31 cellular contexts compared by ENCODE assay signal in genomic region chr15:71110800-71111565, GRCh38. TPM values are rescaled to one million over a fixed set of nuclear protein-coding genes. Genes with fewer than 3 reads are reported as not detected.
DNase-seq lines count a peak whose midpoint lies in the region; ATAC-seq and TF ChIP-seq lines count a peak whose summit lies in the region.
"Had no signal": no experiment of that assay in that cellular context is flagged by ENCODE, and none has a peak within 500 bp of the region (broad histone marks: within the 10 kb centered on the region; RNA-seq: fewer than 3 reads in every experiment).

No MANE protein-coding gene starts in this region.

- no peaks in the 10 kb centered on the region for H3K36me3 ChIP-seq in mesendoderm (ENCODE audit: control insufficient read depth, insufficient read depth, low read length)
- H3K36me3 ChIP-seq in aorta (ENCODE audit: control insufficient read depth in 1 of 2, insufficient read depth in 2 of 2, low read length in 1 of 2), result no peaks in the 10 kb centered on the region
- no peaks in the 10 kb centered on the region for H3K36me3 ChIP-seq in right atrium auricular region
- no peaks in the 10 kb centered on the region for H3K36me3 ChIP-seq in thyroid gland
- H3K36me3 ChIP-seq: HAP-1, stomach, transverse colon had no signal

- POLR2A ChIA-PET in activated CD4-positive, alpha-beta memory T cell treated with anti-CD3 and anti-CD28 coated beads, Interleukin-2, amount 10 ng/mL, durations not matched to agents 7 days and 5 days (lab: Charles Lee), result no interaction called here

- no peak for ATAC-seq in aorta (ENCODE audit: low FRiP score)
- ATAC-seq: activated CD8-positive, alpha-beta T cell treated with anti-CD3 and anti-CD28 coated beads for 36 hours; activated naive CD4-positive, alpha-beta T cell treated with anti-CD3 and anti-CD28 coated beads, Interleukin-2, amount 50 U/mL, for 72 hours; GM12878; left lobe of liver; natural killer cell; T-helper 17 cell had no signal

- no peak overlapping the region for H2AK5ac ChIP-seq in mesendoderm (ENCODE audit: low read length)

- H2BK5ac ChIP-seq in mesendoderm (ENCODE audit: low read length), result no peak overlapping the region

- intact Hi-C loops in aorta (cut with DNase I) (loop anchor here in 1 of 2 donors (10.0 kb wide), 1 partner anchor 224 kb away; no protein-coding TSS in a partner anchor), thyroid gland (cut with DNase I) (no loop called here)

- no peaks in the 10 kb centered on the region for H3K9me3 Mint-ChIP-seq in HFFc6
- H3K9me3 Mint-ChIP-seq in activated CD4-positive, alpha-beta memory T cell treated with anti-CD3 and anti-CD28 coated beads, Interleukin-2, amount 10 ng/mL, durations not matched to agents 7 days and 5 days, result no peaks in the 10 kb centered on the region
- H3K9me3 Mint-ChIP-seq: activated CD8-positive, alpha-beta T cell treated with anti-CD3 and anti-CD28 coated beads for 36 hours; activated T-helper 2 cell treated with anti-CD3 and anti-CD28 coated beads, Interferon-gamma antibody, Interleukin-2, Interleukin-4, amounts not matched to agents 10 μg/mL and 5 μg/mL and 100 μg/mL, durations not matched to agents 14 hours and 24 hours and 36 hours; natural killer cell had no signal

- no peak overlapping the region for H3K4me3 ChIP-seq in mesendoderm (ENCODE audit: low read length)
- no peak overlapping the region for H3K4me3 ChIP-seq in aorta (ENCODE audit: low read length in 2 of 2)
- H3K4me3 ChIP-seq in right atrium auricular region, result no peak overlapping the region
- H3K4me3 ChIP-seq in thyroid gland (replicated peaks in 1 of 3), result no peak overlapping the region
- H3K4me3 ChIP-seq: GM12878, HAP-1, stomach, transverse colon had no signal

- H3K4me1 ChIP-seq in mesendoderm (ENCODE audit: control insufficient read depth, low read depth, low read length) (no peaks in the 10 kb centered on the region), aorta (ENCODE audit: control insufficient read depth in 1 of 2, insufficient read depth in 2 of 2, low read length in 2 of 2) (no peaks in the 10 kb centered on the region), right atrium auricular region (peaks cover 0 to 8% of the 10 kb centered on the region in 2 donors), thyroid gland (peaks cover 0 to 13% of the 10 kb centered on the region in 2 donors)

- H3K23ac ChIP-seq in mesendoderm (ENCODE audit: low read length), result no peak overlapping the region

- no peak for TF ChIP-seq POLR2A in thyroid gland (IDR thresholded peaks at IDR 0.05)

- H3K4ac ChIP-seq in mesendoderm (ENCODE audit: low read depth, low read length), result no peak overlapping the region

- peaks cover 69% of the 10 kb centered on the region for H3K4me1 Mint-ChIP-seq in HFFc6 (ENCODE audit: low read depth)
- H3K4me1 Mint-ChIP-seq in activated CD4-positive, alpha-beta memory T cell treated with anti-CD3 and anti-CD28 coated beads, Interleukin-2, amount 10 ng/mL, durations not matched to agents 7 days and 5 days, result peaks cover 5% of the 10 kb centered on the region

- no peak overlapping the region for H2BK15ac ChIP-seq in mesendoderm (replicated peaks; ENCODE audit: low read depth)

- H3K18ac ChIP-seq in mesendoderm (ENCODE audit: low read length), result no peak overlapping the region

- no peaks in the 10 kb centered on the region for H3K79me1 ChIP-seq in mesendoderm (ENCODE audit: low read length)

- H4K5ac ChIP-seq in mesendoderm (ENCODE audit: low read length), result no peak overlapping the region

- no peak for DNase-seq in HFFc6
- DNase-seq in RPMI7951 (ENCODE audit: low read depth), result peak; percentile 87
- peak; percentile 51 for DNase-seq in mesendoderm
- no peak for DNase-seq in aorta
- no peak for DNase-seq in right atrium auricular region (ENCODE audit: low spot score)
- no peak for DNase-seq in activated CD4-positive, alpha-beta memory T cell treated with anti-CD3 and anti-CD28 coated beads, Interleukin-2, amount 10 ng/mL, durations not matched to agents 7 days and 5 days
- DNase-seq in thyroid gland, result no peak
- DNase-seq: activated CD4-positive, alpha-beta T cell treated with anti-CD3 and anti-CD28 coated beads for 1 hour; activated CD8-positive, alpha-beta T cell treated with anti-CD3 and anti-CD28 coated beads for 36 hours; Calu3; dermis blood vessel endothelial cell; DND-41; hypothalamus; immature natural killer cell; natural killer cell; NCI-H1417 treated with DMSO at 0.1 percent for 48 hours; NCI-H2081 treated with DMSO at 0.1 percent for 48 hours; NCI-H345; NCI-H748 treated with DMSO at 0.1 percent for 48 hours; small intestine; stimulated activated CD4-positive, alpha-beta T cell treated with anti-CD3 and anti-CD28 coated beads, Interleukin-1b, Interleukin-23, amount 100 ng/mL, for 48 hours; stomach; T-helper 17 cell; transverse colon had no signal

- H3K56ac ChIP-seq in mesendoderm (ENCODE audit: low read length), result no peak overlapping the region

- H4K8ac ChIP-seq in mesendoderm (ENCODE audit: low read depth, low read length), result no peak overlapping the region

- no peaks in the 10 kb centered on the region for H3K36me3 Mint-ChIP-seq in HFFc6 (ENCODE audit: low read depth)
- no peaks in the 10 kb centered on the region for H3K36me3 Mint-ChIP-seq in activated CD4-positive, alpha-beta memory T cell treated with anti-CD3 and anti-CD28 coated beads, Interleukin-2, amount 10 ng/mL, durations not matched to agents 7 days and 5 days (ENCODE audit: low read depth)
- H3K36me3 Mint-ChIP-seq: activated naive CD4-positive, alpha-beta T cell treated with anti-CD3 and anti-CD28 coated beads, Interleukin-2, amount 50 U/mL, for 72 hours; CD14-positive monocyte; immature natural killer cell; natural killer cell had no signal

- H3K4me2 ChIP-seq in mesendoderm (ENCODE audit: low read length), result no peak overlapping the region

- H3K27ac Mint-ChIP-seq in HFFc6, result peak overlapping the region; percentile 59
- H3K27ac Mint-ChIP-seq in activated CD4-positive, alpha-beta memory T cell treated with anti-CD3 and anti-CD28 coated beads, Interleukin-2, amount 10 ng/mL, durations not matched to agents 7 days and 5 days, result no peak overlapping the region
- H3K27ac Mint-ChIP-seq: activated CD8-positive, alpha-beta T cell treated with anti-CD3 and anti-CD28 coated beads for 36 hours; activated naive CD4-positive, alpha-beta T cell treated with anti-CD3 and anti-CD28 coated beads, Interleukin-2, amount 50 U/mL, for 72 hours; activated T-helper 2 cell treated with anti-CD3 and anti-CD28 coated beads, Interferon-gamma antibody, Interleukin-2, Interleukin-4, amounts not matched to agents 10 μg/mL and 5 μg/mL and 100 μg/mL, durations not matched to agents 14 hours and 24 hours and 36 hours; CD14-positive monocyte; immature natural killer cell; natural killer cell; T-helper 17 cell had no signal

- H3K4me3 Mint-ChIP-seq in HFFc6, result peak overlapping the region; percentile 21
- no peak overlapping the region for H3K4me3 Mint-ChIP-seq in activated CD4-positive, alpha-beta memory T cell treated with anti-CD3 and anti-CD28 coated beads, Interleukin-2, amount 10 ng/mL, durations not matched to agents 7 days and 5 days
- H3K4me3 Mint-ChIP-seq: activated CD8-positive, alpha-beta T cell treated with anti-CD3 and anti-CD28 coated beads for 36 hours; immature natural killer cell; natural killer cell; T-helper 17 cell had no signal

- H3K79me2 ChIP-seq in mesendoderm (ENCODE audit: control insufficient read depth, insufficient read depth, low read length), result no peaks in the 10 kb centered on the region

- H3K9ac ChIP-seq in mesendoderm (ENCODE audit: low read length), result no peak overlapping the region

- CTCF ChIA-PET in activated CD4-positive, alpha-beta memory T cell treated with anti-CD3 and anti-CD28 coated beads, Interleukin-2, amount 10 ng/mL, durations not matched to agents 7 days and 5 days (lab: Charles Lee), result no interaction called here

- H3K27me3 Mint-ChIP-seq in HFFc6 (ENCODE audit: insufficient read depth), result peaks cover 4% of the 10 kb centered on the region; the same call in 1 of the 2 replicates
- peaks cover 9% of the 10 kb centered on the region for H3K27me3 Mint-ChIP-seq in activated CD4-positive, alpha-beta memory T cell treated with anti-CD3 and anti-CD28 coated beads, Interleukin-2, amount 10 ng/mL, durations not matched to agents 7 days and 5 days

- WGBS in mesendoderm (ENCODE audit: extremely low coverage, insufficient coverage, low lambda C conversion rate), result no CpG with 5 or more reads among the region's 10 CpGs
- WGBS in aorta, 2 donors, result 95% methylated on average over 10 of the region's 10 CpGs
- 92 to 95% methylated on average over 10 of the region's 10 CpGs for WGBS in thyroid gland, 2 donors

- no peak overlapping the region for H2BK120ac ChIP-seq in mesendoderm (ENCODE audit: low read depth, low read length)

- H3K27ac ChIP-seq in mesendoderm (ENCODE audit: low read depth, low read length) (no peak overlapping the region), aorta (ENCODE audit: low read depth in 1 of 2, low read length in 2 of 2) (peak overlapping the region; percentile 3 to 6), right atrium auricular region (no peak overlapping the region), thyroid gland (no peak overlapping the region)
- H3K27ac ChIP-seq: RWPE1, transverse colon had no signal

- H3K9me3 ChIP-seq in aorta (ENCODE audit: control insufficient read depth, low read length), result no peaks in the 10 kb centered on the region
- no peaks in the 10 kb centered on the region for H3K9me3 ChIP-seq in right atrium auricular region
- H3K9me3 ChIP-seq in thyroid gland, result no peaks in the 10 kb centered on the region
- H3K9me3 ChIP-seq: HAP-1, stomach, transverse colon had no signal

- H3K27me3 ChIP-seq in mesendoderm (ENCODE audit: insufficient read depth, low read length, poor library complexity), result no peaks in the 10 kb centered on the region
- H3K27me3 ChIP-seq in aorta (ENCODE audit: control insufficient read depth in 1 of 2, insufficient read depth in 2 of 2, low read length in 1 of 2), result no peaks in the 10 kb centered on the region
- H3K27me3 ChIP-seq in right atrium auricular region, result no peaks in the 10 kb centered on the region
- no peaks in the 10 kb centered on the region for H3K27me3 ChIP-seq in thyroid gland
- H3K27me3 ChIP-seq: transverse colon had no signal

- TF ChIP-seq CTCF in HFFc6 (IDR thresholded peaks at IDR 0.05) (no peak), right atrium auricular region (IDR thresholded peaks at IDR 0.05) (no peak), thyroid gland (IDR thresholded peaks at IDR 0.05) (no peak)

RNA-seq across cellular contexts. Expression of gene THSD4, which starts 4.3 kb away (rescaled TPM):
- 10 to 100 TPM; 32.7 to 39.1 (median 36.4) TPM for total RNA-seq in HFFc6 (2021; fragmentation: NEBNext Ultra II Directional; extraction: Animal tissue kit (Norgen Biotek cat#: 25700))
- total RNA-seq in RPMI7951 (2014; rRNA removed; shearing (Covaris generic)), result 25.2 and 26.3 TPM in 2 replicates
- polyA plus RNA-seq in mesendoderm (2013, experiment 1 of 2), result 1.3 TPM
- polyA plus RNA-seq in mesendoderm (2013, experiment 2 of 2), result 1.1 TPM
- total RNA-seq in aorta (100 to 1,000 TPM in 1 of 2 donors, 10 to 100 TPM in 1; 53.8 to 143 TPM), right atrium auricular region (10 to 100 TPM; 41.2 to 85.3 TPM), thyroid gland (10 to 100 TPM; 23.0 to 68.5 (median 48.6) TPM)
- polyA plus RNA-seq in aorta, result 1 to 10 TPM; 6.3 to 6.9 TPM
- under 1 TPM in 1 of 2 experiments, not detected in 1; 0.08 TPM for total RNA-seq in activated CD4-positive, alpha-beta memory T cell treated with anti-CD3 and anti-CD28 coated beads, Interleukin-2, amount 10 ng/mL, durations not matched to agents 7 days and 5 days
- total RNA-seq: activated CD8-positive, alpha-beta T cell treated with anti-CD3 and anti-CD28 coated beads for 36 hours; activated naive CD4-positive, alpha-beta T cell treated with anti-CD3 and anti-CD28 coated beads, Interleukin-2, amount 50 U/mL, for 72 hours; activated T-helper 2 cell treated with anti-CD3 and anti-CD28 coated beads, Interferon-gamma antibody, Interleukin-2, Interleukin-4, amounts not matched to agents 10 μg/mL and 5 μg/mL and 100 μg/mL, durations not matched to agents 14 hours and 24 hours and 36 hours; natural killer cell; T-helper 17 cell had no signal
- polyA plus RNA-seq: CD14-positive monocyte, immature natural killer cell had no signal

Comparison
In these comparisons a context has a peak if more than half of its experiments do, and no peak if none do; other contexts are left out.
1. DNase-seq: peak in RPMI7951 (single experiment) and mesendoderm (single experiment); none in HFFc6 (single experiment), aorta (0 of 2), right atrium auricular region (single experiment), activated CD4-positive, alpha-beta memory T cell treated with anti-CD3 and anti-CD28 coated beads, Interleukin-2, amount 10 ng/mL, durations not matched to agents 7 days and 5 days (single experiment) and thyroid gland (0 of 2).
2. H3K27ac ChIP-seq: peak in aorta (2 of 2); none in mesendoderm (single experiment), right atrium auricular region (0 of 2) and thyroid gland (0 of 3).
3. RNA of gene THSD4, which starts 4.3 kb away (total RNA-seq): 53.8 to 143 TPM in aorta, 41.2 to 85.3 TPM in right atrium auricular region, 23.0 to 68.5 TPM in thyroid gland, 32.7 to 39.1 TPM in HFFc6 and 25.2 to 26.3 TPM in RPMI7951; 0.08 TPM in activated CD4-positive, alpha-beta memory T cell treated with anti-CD3 and anti-CD28 coated beads, Interleukin-2, amount 10 ng/mL, durations not matched to agents 7 days and 5 days; every median in the first group is over 10 times any median in the second.